7 cellular contexts compared by ENCODE assay signal in genomic region chr6:140485740-140486467, GRCh38.
DNase-seq lines count a peak whose midpoint lies in the region; ATAC-seq and TF ChIP-seq lines count a peak whose summit lies in the region.

No MANE protein-coding gene starts in this region.

- no peak for TF ChIP-seq CTCF in chondrocyte (IDR thresholded peaks at IDR 0.05)
- no peak for TF ChIP-seq CTCF in sigmoid colon (IDR thresholded peaks at IDR 0.05)
- no peak for TF ChIP-seq CTCF in endothelial cell (IDR thresholded peaks at IDR 0.05; ENCODE audit: unreplicated experiment)

- H3K27me3 Mint-ChIP-seq in chondrocyte (ENCODE audit: low read depth) (no peaks in the 10 kb centered on the region), endothelial cell (ENCODE audit: unreplicated experiment) (no peaks in the 10 kb centered on the region)

- H3K4me3 Mint-ChIP-seq in chondrocyte (ENCODE audit: unreplicated experiment) = no peak overlapping the region
- H3K4me3 Mint-ChIP-seq in endothelial cell (ENCODE audit: unreplicated experiment) = no peak overlapping the region

- no peaks in the 10 kb centered on the region for H3K27me3 ChIP-seq in sigmoid colon

- H3K9me3 Mint-ChIP-seq in chondrocyte (ENCODE audit: low read depth) (peaks cover 10% of the 10 kb centered on the region), endothelial cell (ENCODE audit: unreplicated experiment) (peaks cover 3% of the 10 kb centered on the region)

- DNase-seq in KBM-7 = peak; percentile 61
- DNase-seq in chondrocyte (ENCODE audit: low spot score) = no peak
- DNase-seq in sigmoid colon = peak; percentile 66
- DNase-seq in NK-92 (lab: John Stamatoyannopoulos, UW; ENCODE audit: unreplicated experiment) = no peak
- no peak for DNase-seq in endothelial cell (ENCODE audit: low spot score)

- ATAC-seq in GM19328 (IDR thresholded peaks at IDR 0.05; ENCODE audit: unreplicated experiment) = peak; percentile 71
- no peak for ATAC-seq in activated CD4-positive, CD25-positive, alpha-beta regulatory T cell treated with anti-CD3 and anti-CD28 coated beads, Interleukin-2, amount 50 U/mL, for 24 hours

- in situ Hi-C loops in KBM-7 (cut with MboI; ENCODE audit: low pct_unique_long_range_greater_than_20kb, low sequenced_read_pairs) = no loop called here

- H3K36me3 Mint-ChIP-seq in chondrocyte (ENCODE audit: low read depth) (peaks cover 3% of the 10 kb centered on the region), endothelial cell (ENCODE audit: low read depth, unreplicated experiment) (no peaks in the 10 kb centered on the region)

- intact Hi-C loops in sigmoid colon (cut with DNase I) = no loop called here

- H3K4me1 ChIP-seq in sigmoid colon = peaks cover 0 to 17% (median 12%) of the 10 kb centered on the region in 4 donors

- H3K4me3 ChIP-seq in sigmoid colon = no peak overlapping the region

- no peaks in the 10 kb centered on the region for H3K36me3 ChIP-seq in sigmoid colon

- no peak for TF ChIP-seq EP300 in sigmoid colon (IDR thresholded peaks at IDR 0.05)

- H3K27ac ChIP-seq in sigmoid colon = peak overlapping the region; percentile 30 to 68 (median 56)

- H3K9me3 ChIP-seq in sigmoid colon = peaks cover 0 to 4% (median 2%) of the 10 kb centered on the region in 4 donors

- H3K27ac Mint-ChIP-seq in chondrocyte (ENCODE audit: unreplicated experiment) = peak overlapping the region; percentile 89
- H3K27ac Mint-ChIP-seq in endothelial cell (ENCODE audit: unreplicated experiment) = no peak overlapping the region

- TF ChIP-seq POLR2A in sigmoid colon (IDR thresholded peaks at IDR 0.05) = no peak

- 69 to 72% methylated on average over 7 of the region's 7 CpGs for WGBS in sigmoid colon, 2 donors

- H3K4me1 Mint-ChIP-seq in chondrocyte (ENCODE audit: low read depth) (peaks cover 38% of the 10 kb centered on the region), endothelial cell (ENCODE audit: unreplicated experiment) (no peaks in the 10 kb centered on the region)

Comparison
In these comparisons a context has a peak if more than half of its experiments do, and no peak if none do; other contexts are left out.
1. DNase-seq: peak in KBM-7 (single experiment) and sigmoid colon (single experiment); none in chondrocyte (single experiment), NK-92 (single experiment) and endothelial cell (single experiment).